In the genomic region with DNA sequence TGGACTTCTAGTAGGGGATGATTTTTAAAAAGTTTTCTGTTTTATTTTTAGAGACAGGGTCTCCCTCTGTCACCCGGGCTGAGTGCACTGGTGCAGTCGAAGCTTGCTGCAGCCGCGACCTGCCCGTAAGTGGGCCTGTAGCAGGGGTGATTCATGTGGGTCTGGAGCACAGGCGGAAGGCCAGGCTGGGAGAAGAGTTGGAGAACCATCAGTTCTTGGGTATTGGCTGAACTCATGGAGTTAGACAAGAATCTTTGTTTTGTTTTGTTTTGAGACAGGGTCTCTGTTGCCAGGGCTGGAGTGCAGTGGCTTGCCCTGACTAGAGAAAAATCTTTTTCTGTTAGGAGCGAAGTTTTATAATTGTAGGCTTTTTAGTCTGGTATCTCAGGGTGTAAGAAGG, we compare ENCODE assay signal across 29 cellular contexts. TPM values are rescaled to one million over a fixed set of nuclear protein-coding genes. Genes with fewer than 3 reads are reported as not detected.
A peak's percentile ranks its signal among the peaks of the same experiment; 100 is the strongest.
DNase-seq lines count a peak whose midpoint lies in the region; ATAC-seq, FAIRE-seq and TF ChIP-seq lines count a peak whose summit lies in the region.
"Had no signal": no experiment of that assay in that cellular context is flagged by ENCODE, and none has a peak within 500 bp of the region (broad histone marks: within the 10 kb centered on the region; RNA-seq: fewer than 3 reads in every experiment).

No MANE protein-coding gene starts in this region.

- H3K36me3 ChIP-seq in effector memory CD4-positive, alpha-beta T cell (ENCODE audit: control insufficient read depth, insufficient read depth, low read length), result peaks cover 56% of the 10 kb centered on the region

- no peak overlapping the region for H3K27ac ChIP-seq in effector memory CD4-positive, alpha-beta T cell (ENCODE audit: insufficient read depth, low read length, poor library complexity, severe bottlenecking)
- H3K27ac ChIP-seq: C4-2B, KMS-11, pancreas, PC-9, upper lobe of left lung had no signal

- H3K27ac Mint-ChIP-seq in IgD-negative memory B cell (peak overlapping the region in 1 of 3 donors; percentile 59), endothelial cell (ENCODE audit: unreplicated experiment) (peak overlapping the region; percentile 18), type B pancreatic cell (peak overlapping the region; percentile 56)
- H3K27ac Mint-ChIP-seq: activated T-helper 1 cell treated with anti-CD3 and anti-CD28 coated beads, Interleukin-12 subunit alpha, Interleukin-12 subunit beta, Interleukin-2, Interleukin-4 antibody, amounts not matched to agents 30 ng/mL and 10 ng/mL and 1 ng/mL, durations not matched to agents 14 hours and 24 hours and 36 hours had no signal

- H3K9me3 Mint-ChIP-seq in IgD-negative memory B cell (peaks cover 0 to 2% (median 0%) of the 10 kb centered on the region in 3 donors), endothelial cell (ENCODE audit: unreplicated experiment) (no peaks in the 10 kb centered on the region), type B pancreatic cell (no peaks in the 10 kb centered on the region)
- H3K9me3 Mint-ChIP-seq: activated T-helper 1 cell treated with anti-CD3 and anti-CD28 coated beads, Interleukin-12 subunit alpha, Interleukin-12 subunit beta, Interleukin-2, Interleukin-4 antibody, amounts not matched to agents 30 ng/mL and 10 ng/mL and 1 ng/mL, durations not matched to agents 14 hours and 24 hours and 36 hours; nephron had no signal

- H3K9me3 ChIP-seq in effector memory CD4-positive, alpha-beta T cell (ENCODE audit: control insufficient read depth, low read length), result no peaks in the 10 kb centered on the region
- H3K9me3 ChIP-seq: pancreas, upper lobe of left lung had no signal

- no peak overlapping the region for H3K4me3 ChIP-seq in effector memory CD4-positive, alpha-beta T cell (ENCODE audit: insufficient read depth, low read depth, low read length, poor library complexity, severe bottlenecking)
- H3K4me3 ChIP-seq: pancreas, PC-9, smooth muscle cell, upper lobe of left lung had no signal

- FAIRE-seq in H54 (lab: Jason Lieb, UNC), result no peak
- FAIRE-seq: astrocyte, GM18507, keratinocyte, pancreas had no signal

- intact Hi-C loops in Right ventricle myocardium inferior (cut with DNase I), result no loop called here
- intact Hi-C loops in Right ventricle myocardium superior (cut with DNase I), result no loop called here

- H3K4me1 ChIP-seq in effector memory CD4-positive, alpha-beta T cell (ENCODE audit: control insufficient read depth, insufficient read depth, low read length, poor library complexity, severe bottlenecking), result peaks cover 13% of the 10 kb centered on the region

- no peak for TF ChIP-seq CTCF in endothelial cell (IDR thresholded peaks at IDR 0.05; ENCODE audit: unreplicated experiment)
- TF ChIP-seq CTCF in type B pancreatic cell (conservative IDR thresholded peaks at IDR 0.05), result no peak

- H3K4me1 Mint-ChIP-seq in IgD-negative memory B cell, result peaks cover 24 to 29% (median 26%) of the 10 kb centered on the region in 3 donors
- peaks cover 45% of the 10 kb centered on the region for H3K4me1 Mint-ChIP-seq in endothelial cell (ENCODE audit: unreplicated experiment)
- peaks cover 36% of the 10 kb centered on the region for H3K4me1 Mint-ChIP-seq in type B pancreatic cell (ENCODE audit: unreplicated experiment)

- H3K27me3 Mint-ChIP-seq in IgD-negative memory B cell, result no peaks in the 10 kb centered on the region
- H3K27me3 Mint-ChIP-seq in endothelial cell (ENCODE audit: unreplicated experiment), result peaks cover 13% of the 10 kb centered on the region
- H3K27me3 Mint-ChIP-seq in type B pancreatic cell, result no peaks in the 10 kb centered on the region

- DNase-seq in Right ventricle myocardium inferior (ENCODE audit: missing footprints), result peak; percentile 2
- DNase-seq in Right ventricle myocardium superior, result no peak
- DNase-seq in endothelial cell (ENCODE audit: low spot score), result no peak
- DNase-seq in type B pancreatic cell (ENCODE audit: extremely low spot score, unreplicated experiment), result no peak
- no peak for DNase-seq in H54 (ENCODE audit: insufficient read length, low spot score)
- no peak for DNase-seq in SKM-1 treated with dmso at 0.1 percent for 144 hours (lab: John Stamatoyannopoulos, UW; ENCODE audit: unreplicated experiment)
- DNase-seq in effector memory CD4-positive, alpha-beta T cell, result no peak
- DNase-seq: ACHN; activated CD4-positive, alpha-beta T cell treated with anti-CD3 and anti-CD28 coated beads, Interleukin-2, amount 50 U/mL, for 1 hour; central memory CD4-positive, alpha-beta T cell; DND-41; PC-9; SHP77 treated with DMSO at 0.1 percent for 48 hours; stimulated activated CD4-positive, alpha-beta T cell treated with anti-CD3 and anti-CD28 coated beads, Interleukin-2, amount 100 ng/mL, for 24 hours; SW 1271; T1000; upper lobe of left lung had no signal

- ATAC-seq in Right ventricle myocardium inferior (no peak), Right ventricle myocardium superior (ENCODE audit: poor library complexity) (no peak)
- ATAC-seq: HCT116, pancreas had no signal

- H3K4me3 Mint-ChIP-seq in IgD-negative memory B cell, result peak overlapping the region in 3 of 4 donors; percentile 28 to 81 (median 73)
- H3K4me3 Mint-ChIP-seq in endothelial cell (ENCODE audit: unreplicated experiment), result no peak overlapping the region
- H3K4me3 Mint-ChIP-seq in type B pancreatic cell, result no peak overlapping the region
- H3K4me3 Mint-ChIP-seq: activated T-helper 1 cell treated with anti-CD3 and anti-CD28 coated beads, Interleukin-12 subunit alpha, Interleukin-12 subunit beta, Interleukin-2, Interleukin-4 antibody, amounts not matched to agents 30 ng/mL and 10 ng/mL and 1 ng/mL, durations not matched to agents 14 hours and 24 hours and 36 hours; nephron had no signal

- TF ChIP-seq POLR2A in H54 (IDR thresholded peaks at IDR 0.05; ENCODE audit: low read depth, low read length), result no peak

- peaks cover 8% of the 10 kb centered on the region for H3K36me3 Mint-ChIP-seq in IgD-negative memory B cell
- H3K36me3 Mint-ChIP-seq in endothelial cell (ENCODE audit: low read depth, unreplicated experiment), result peaks cover 60% of the 10 kb centered on the region
- H3K36me3 Mint-ChIP-seq in type B pancreatic cell, result peaks cover 41% of the 10 kb centered on the region

- H3K27me3 ChIP-seq in effector memory CD4-positive, alpha-beta T cell (replicated peaks; ENCODE audit: control insufficient read depth, insufficient read depth, low read length, poor library complexity, severe bottlenecking), result no peaks in the 10 kb centered on the region
- H3K27me3 ChIP-seq: pancreas, upper lobe of left lung had no signal

RNA-seq across cellular contexts. Expression of gene SRRT, which starts 5.7 kb away (rescaled TPM):
- total RNA-seq in Right ventricle myocardium inferior (70.5 TPM), Right ventricle myocardium superior (61.1 TPM), endothelial cell (ENCODE audit: unreplicated experiment) (173 TPM), type B pancreatic cell (ENCODE audit: low replicate concordance) (168 and 239 TPM in 2 replicates)
- polyA plus RNA-seq in IgD-negative memory B cell, result 79.7 TPM

RNA-seq across cellular contexts. Expression of gene UFSP1, which starts 8.9 kb away (rescaled TPM):
- 1.9 TPM for total RNA-seq in Right ventricle myocardium inferior
- total RNA-seq in Right ventricle myocardium superior, result 2.2 TPM
- 2.5 TPM for polyA plus RNA-seq in IgD-negative memory B cell
- total RNA-seq in endothelial cell (ENCODE audit: unreplicated experiment), result 2.4 TPM
- 4.4 and 6.3 TPM in 2 replicates for total RNA-seq in type B pancreatic cell (ENCODE audit: low replicate concordance)

RNA-seq across cellular contexts. Expression of gene TRIP6, which starts 13.5 kb away (rescaled TPM):
- total RNA-seq in Right ventricle myocardium inferior (15.5 TPM), Right ventricle myocardium superior (12.6 TPM), endothelial cell (ENCODE audit: unreplicated experiment) (93.8 TPM), type B pancreatic cell (ENCODE audit: low replicate concordance) (78.9 and 84.7 TPM in 2 replicates)
- 4.6 TPM for polyA plus RNA-seq in IgD-negative memory B cell

RNA-seq across cellular contexts. Expression of gene ACHE, which starts 15.0 kb away (rescaled TPM):
- total RNA-seq in Right ventricle myocardium inferior (0.73 TPM), Right ventricle myocardium superior (0.65 TPM), endothelial cell (ENCODE audit: unreplicated experiment) (3.0 TPM), type B pancreatic cell (ENCODE audit: low replicate concordance) (7.1 and 10.4 TPM in 2 replicates)
- not detected for polyA plus RNA-seq in IgD-negative memory B cell
- total RNA-seq: HT1080 had no signal

RNA-seq across cellular contexts. Expression of gene SLC12A9, which starts 28.1 kb away (rescaled TPM):
- 10.2 TPM for total RNA-seq in Right ventricle myocardium inferior
- total RNA-seq in Right ventricle myocardium superior, result 10.2 TPM
- 11.4 TPM for polyA plus RNA-seq in IgD-negative memory B cell
- total RNA-seq in endothelial cell (ENCODE audit: unreplicated experiment), result 60.5 TPM
- 31.4 and 37.1 TPM in 2 replicates for total RNA-seq in type B pancreatic cell (ENCODE audit: low replicate concordance)

Comparison
In these comparisons a context has a peak if more than half of its experiments do, and no peak if none do; other contexts are left out.
1. H3K4me3 Mint-ChIP-seq: peak in IgD-negative memory B cell (3 of 4); none in endothelial cell (single experiment) and type B pancreatic cell (single experiment).